In the genomic region with DNA sequence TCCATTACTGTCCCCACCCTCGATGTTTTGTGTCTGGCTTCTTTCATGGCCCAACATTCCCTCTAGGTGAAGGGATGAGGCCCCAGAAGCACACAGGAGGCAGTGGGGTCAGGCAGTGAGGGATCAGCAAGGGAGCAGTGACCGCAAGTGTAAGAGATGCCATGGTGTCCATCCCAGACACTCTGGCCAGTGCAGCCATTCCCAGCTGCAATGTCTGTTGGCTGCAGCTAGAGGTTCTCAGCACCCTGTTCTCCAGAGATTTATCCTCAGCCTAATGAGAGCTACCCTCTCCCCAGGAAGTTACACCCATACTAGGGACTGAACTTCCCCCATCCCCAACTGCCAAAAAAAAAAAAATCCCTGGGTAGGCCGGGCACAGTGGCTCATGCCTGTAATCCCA, we compare ENCODE assay signal across 8 cellular contexts. TPM values are rescaled to one million over a fixed set of nuclear protein-coding genes. Genes with fewer than 3 reads are reported as not detected.
DNase-seq lines count a peak whose midpoint lies in the region; ATAC-seq and TF ChIP-seq lines count a peak whose summit lies in the region.

No MANE protein-coding gene starts in this region.

- H3K9me3 ChIP-seq in endodermal cell (ENCODE audit: control insufficient read depth, low read length) (no peaks in the 10 kb centered on the region), osteoblast (ENCODE audit: low read depth, low read length) (no peaks in the 10 kb centered on the region)

- 83 to 100% methylated on average over 1 to 3 of the region's 3 CpGs for WGBS in endodermal cell (ENCODE audit: insufficient coverage in 1 of 2, insufficient read length in 1 of 2), 2 experiments

- H3K9me3 Mint-ChIP-seq in endodermal cell (no peaks in the 10 kb centered on the region), mesothelial cell of epicardium (no peaks in the 10 kb centered on the region)

- peaks cover 5% of the 10 kb centered on the region for H3K4me1 ChIP-seq in endodermal cell (ENCODE audit: control insufficient read depth, insufficient read depth, low read length)
- peaks cover 10% of the 10 kb centered on the region for H3K4me1 ChIP-seq in osteoblast (ENCODE audit: insufficient read depth, low read length)

- H3K27me3 ChIP-seq in endodermal cell (ENCODE audit: control insufficient read depth, insufficient read depth, low read length, poor library complexity, severe bottlenecking) (no peaks in the 10 kb centered on the region), osteoblast (ENCODE audit: insufficient read depth, low read length) (no peaks in the 10 kb centered on the region)

- H3K4me3 ChIP-seq in endodermal cell (ENCODE audit: low read length) (no peak overlapping the region), osteoblast (ENCODE audit: insufficient read depth, low read length) (no peak overlapping the region)

- ATAC-seq in HG03342 (IDR thresholded peaks at IDR 0.05; ENCODE audit: unreplicated experiment): no peak

- no peaks in the 10 kb centered on the region for H3K79me2 ChIP-seq in osteoblast (ENCODE audit: insufficient read depth, low read length)

- H3K9ac ChIP-seq in endodermal cell (ENCODE audit: extremely low read depth, low read length, poor library complexity, severe bottlenecking): no peak overlapping the region

- DNase-seq in ELF-1 (ENCODE audit: low read depth, low spot score) (peak; percentile 54), NCI-H69 (lab: John Stamatoyannopoulos, UW) (peak; percentile 42), endodermal cell (peak; percentile 64), osteoblast (ENCODE audit: insufficient read length, low spot score, missing footprints) (peak; percentile 87), mesothelial cell of epicardium (ENCODE audit: low spot score in 2 of 2, unreplicated experiment in 2 of 2) (no peak), midbrain (lab: John Stamatoyannopoulos, UW) (no peak), NCI-H1417 (lab: John Stamatoyannopoulos, UW) (no peak)

- H3K27ac Mint-ChIP-seq in endodermal cell (no peak overlapping the region), mesothelial cell of epicardium (no peak overlapping the region)

- H3K27ac ChIP-seq in endodermal cell (ENCODE audit: low read depth, low read length) (no peak overlapping the region), osteoblast (ENCODE audit: low read depth, low read length) (no peak overlapping the region)

- H2AFZ ChIP-seq in osteoblast (ENCODE audit: low read length): no peak overlapping the region

- H3K27me3 Mint-ChIP-seq in endodermal cell (ENCODE audit: insufficient read depth) (peaks cover 3% of the 10 kb centered on the region), mesothelial cell of epicardium (ENCODE audit: low read depth) (no peaks in the 10 kb centered on the region)

- H3K4me1 Mint-ChIP-seq in endodermal cell (peaks cover 10% of the 10 kb centered on the region), mesothelial cell of epicardium (peaks cover 31% of the 10 kb centered on the region)

- no peak overlapping the region for H3K4me2 ChIP-seq in osteoblast (ENCODE audit: insufficient read depth, low read length)

- H3K36me3 ChIP-seq in endodermal cell (ENCODE audit: control insufficient read depth, insufficient read depth, low read length): no peaks in the 10 kb centered on the region
- peaks cover 3% of the 10 kb centered on the region for H3K36me3 ChIP-seq in osteoblast (ENCODE audit: insufficient read depth, low read length)

- H3K4me3 Mint-ChIP-seq in endodermal cell (no peak overlapping the region), mesothelial cell of epicardium (no peak overlapping the region)

- TF ChIP-seq CTCF in endodermal cell (conservative IDR thresholded peaks at IDR 0.05) (peak; percentile 73), osteoblast (IDR thresholded peaks at IDR 0.05; ENCODE audit: extremely low read depth, low read depth, low read length) (peak; percentile 49), mesothelial cell of epicardium (IDR thresholded peaks at IDR 0.05; ENCODE audit: unreplicated experiment) (no peak)

- no peaks in the 10 kb centered on the region for H4K20me1 ChIP-seq in osteoblast (ENCODE audit: insufficient read depth, low read length)

- H3K36me3 Mint-ChIP-seq in endodermal cell (ENCODE audit: low read depth) (no peaks in the 10 kb centered on the region), mesothelial cell of epicardium (peaks cover 43% of the 10 kb centered on the region)

RNA-seq across cellular contexts. Expression of a gene that starts 40.2 kb away (rescaled TPM):
- total RNA-seq in endodermal cell (10 to 100 TPM in 1 of 2 donors, 1 to 10 TPM in 1; 9.0 to 20.1 TPM), osteoblast (29.8 and 30.8 TPM in 2 replicates), mesothelial cell of epicardium (68.3 to 80.4 TPM (median 76.8 TPM) in 3 replicates)
- 4.8 TPM for polyA plus RNA-seq in endodermal cell (2013, experiment 1 of 2)
- polyA plus RNA-seq in endodermal cell (2013, experiment 2 of 2): 4.1 TPM

Comparison
In these comparisons a context has a peak if more than half of its experiments do, and no peak if none do; other contexts are left out.
1. DNase-seq: peak in ELF-1 (single experiment), NCI-H69 (single experiment), endodermal cell (single experiment) and osteoblast (single experiment); none in mesothelial cell of epicardium (0 of 2), midbrain (single experiment) and NCI-H1417 (0 of 3).